In genomic region chr19:48362716-48363499, GRCh38 we compare ENCODE assay signal across 1 cellular context.
TF ChIP-seq lines count a peak whose summit lies in the region.

No MANE protein-coding gene starts in this region.

TF ChIP-seq in K562, 482 proteins besides CTCF, POLR2A, EP300 and RAD21 (continued from another document):
- TF ChIP-seq ZMIZ1 (IDR thresholded peaks at IDR 0.05; ENCODE audit: low read depth in 2 of 2, low read length in 2 of 2), result peak in 1 of 2 experiments; percentile 69; a peak in 1 of 4 replicates
- peak; percentile 94 for TF ChIP-seq TEAD2 (tag; IDR thresholded peaks at IDR 0.05)
- no peak for TF ChIP-seq ZNF133 (CRISPR knock-in tag; IDR thresholded peaks at IDR 0.05)
- TF ChIP-seq, protein P1, sequence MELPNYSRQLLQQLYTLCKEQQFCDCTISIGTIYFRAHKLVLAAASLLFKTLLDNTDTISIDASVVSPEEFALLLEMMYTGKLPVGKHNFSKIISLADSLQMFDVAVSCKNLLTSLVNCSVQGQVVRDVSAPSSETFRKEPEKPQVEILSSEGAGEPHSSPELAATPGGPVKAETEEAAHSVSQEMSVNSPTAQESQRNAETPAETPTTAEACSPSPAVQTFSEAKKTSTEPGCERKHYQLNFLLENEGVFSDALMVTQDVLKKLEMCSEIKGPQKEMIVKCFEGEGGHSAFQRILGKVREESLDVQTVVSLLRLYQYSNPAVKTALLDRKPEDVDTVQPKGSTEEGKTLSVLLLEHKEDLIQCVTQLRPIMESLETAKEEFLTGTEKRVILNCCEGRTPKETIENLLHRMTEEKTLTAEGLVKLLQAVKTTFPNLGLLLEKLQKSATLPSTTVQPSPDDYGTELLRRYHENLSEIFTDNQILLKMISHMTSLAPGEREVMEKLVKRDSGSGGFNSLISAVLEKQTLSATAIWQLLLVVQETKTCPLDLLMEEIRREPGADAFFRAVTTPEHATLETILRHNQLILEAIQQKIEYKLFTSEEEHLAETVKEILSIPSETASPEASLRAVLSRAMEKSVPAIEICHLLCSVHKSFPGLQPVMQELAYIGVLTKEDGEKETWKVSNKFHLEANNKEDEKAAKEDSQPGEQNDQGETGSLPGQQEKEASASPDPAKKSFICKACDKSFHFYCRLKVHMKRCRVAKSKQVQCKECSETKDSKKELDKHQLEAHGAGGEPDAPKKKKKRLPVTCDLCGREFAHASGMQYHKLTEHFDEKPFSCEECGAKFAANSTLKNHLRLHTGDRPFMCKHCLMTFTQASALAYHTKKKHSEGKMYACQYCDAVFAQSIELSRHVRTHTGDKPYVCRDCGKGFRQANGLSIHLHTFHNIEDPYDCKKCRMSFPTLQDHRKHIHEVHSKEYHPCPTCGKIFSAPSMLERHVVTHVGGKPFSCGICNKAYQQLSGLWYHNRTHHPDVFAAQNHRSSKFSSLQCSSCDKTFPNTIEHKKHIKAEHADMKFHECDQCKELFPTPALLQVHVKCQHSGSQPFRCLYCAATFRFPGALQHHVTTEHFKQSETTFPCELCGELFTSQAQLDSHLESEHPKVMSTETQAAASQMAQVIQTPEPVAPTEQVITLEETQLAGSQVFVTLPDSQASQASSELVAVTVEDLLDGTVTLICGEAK (IDR thresholded peaks at IDR 0.05), result no peak
- TF ChIP-seq, protein P1 (CRISPR knock-in tag; IDR thresholded peaks at IDR 0.05), result no peak
- TF ChIP-seq ZNF354B (CRISPR knock-in tag; IDR thresholded peaks at IDR 0.05), result no peak
- TF ChIP-seq DNMT1 (IDR thresholded peaks at IDR 0.05), result no peak
- TF ChIP-seq HMG20A (CRISPR knock-in tag; conservative IDR thresholded peaks at IDR 0.05), result no peak
- no peak for TF ChIP-seq POLR2AphosphoS2 (IDR thresholded peaks at IDR 0.05; ENCODE audit: low read length)
- TF ChIP-seq ZNF785 (CRISPR knock-in tag; IDR thresholded peaks at IDR 0.05), result no peak
- no peak for TF ChIP-seq ZNF41 (CRISPR knock-in tag; conservative IDR thresholded peaks at IDR 0.05)
- no peak for TF ChIP-seq CSDE1 (IDR thresholded peaks at IDR 0.05)
- TF ChIP-seq CREBBP (IDR thresholded peaks at IDR 0.05; ENCODE audit: low read depth, low read length), result no peak
- no peak for TF ChIP-seq TARDBP (IDR thresholded peaks at IDR 0.05)
- no peak for TF ChIP-seq TOE1 (IDR thresholded peaks at IDR 0.05; ENCODE audit: borderline replicate concordance)
- peak; percentile 44; the same call in 1 of the 2 replicates for TF ChIP-seq TOE1 (CRISPR knock-in tag; IDR thresholded peaks at IDR 0.05; ENCODE audit: borderline replicate concordance, low read depth)
- TF ChIP-seq XRCC3 (IDR thresholded peaks at IDR 0.05), result no peak
- TF ChIP-seq PHTF2 (CRISPR knock-in tag; IDR thresholded peaks at IDR 0.05), result no peak
- no peak for TF ChIP-seq SRF (CRISPR knock-in tag; IDR thresholded peaks at IDR 0.05)
- no peak for TF ChIP-seq NR1H2 (CRISPR knock-in tag; IDR thresholded peaks at IDR 0.05)
- TF ChIP-seq MAFK (IDR thresholded peaks at IDR 0.05; ENCODE audit: low read length), result no peak
- TF ChIP-seq, protein P2, sequence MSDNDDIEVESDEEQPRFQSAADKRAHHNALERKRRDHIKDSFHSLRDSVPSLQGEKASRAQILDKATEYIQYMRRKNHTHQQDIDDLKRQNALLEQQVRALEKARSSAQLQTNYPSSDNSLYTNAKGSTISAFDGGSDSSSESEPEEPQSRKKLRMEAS (CRISPR knock-in tag; IDR thresholded peaks at IDR 0.05), result no peak
- TF ChIP-seq, protein P3, sequence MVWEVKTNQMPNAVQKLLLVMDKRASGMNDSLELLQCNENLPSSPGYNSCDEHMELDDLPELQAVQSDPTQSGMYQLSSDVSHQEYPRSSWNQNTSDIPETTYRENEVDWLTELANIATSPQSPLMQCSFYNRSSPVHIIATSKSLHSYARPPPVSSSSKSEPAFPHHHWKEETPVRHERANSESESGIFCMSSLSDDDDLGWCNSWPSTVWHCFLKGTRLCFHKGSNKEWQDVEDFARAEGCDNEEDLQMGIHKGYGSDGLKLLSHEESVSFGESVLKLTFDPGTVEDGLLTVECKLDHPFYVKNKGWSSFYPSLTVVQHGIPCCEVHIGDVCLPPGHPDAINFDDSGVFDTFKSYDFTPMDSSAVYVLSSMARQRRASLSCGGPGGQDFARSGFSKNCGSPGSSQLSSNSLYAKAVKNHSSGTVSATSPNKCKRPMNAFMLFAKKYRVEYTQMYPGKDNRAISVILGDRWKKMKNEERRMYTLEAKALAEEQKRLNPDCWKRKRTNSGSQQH (CRISPR knock-in tag; IDR thresholded peaks at IDR 0.05), result no peak
- TF ChIP-seq STAT6 (CRISPR knock-in tag; IDR thresholded peaks at IDR 0.05), result no peak
- TF ChIP-seq NFRKB (IDR thresholded peaks at IDR 0.05; ENCODE audit: low read depth), result no peak
- no peak; the same call in 1 of the 2 replicates for TF ChIP-seq KLF13 (tag; IDR thresholded peaks at IDR 0.05; ENCODE audit: borderline replicate concordance, low read depth)
- TF ChIP-seq ZNF174 (CRISPR knock-in tag; IDR thresholded peaks at IDR 0.05), result no peak
- TF ChIP-seq HSF4 (CRISPR knock-in tag; IDR thresholded peaks at IDR 0.05; ENCODE audit: borderline replicate concordance), result no peak
- TF ChIP-seq ILK (tag; IDR thresholded peaks at IDR 0.05; ENCODE audit: borderline replicate concordance, low read depth), result no peak
- no peak for TF ChIP-seq SNIP1 (IDR thresholded peaks at IDR 0.05; ENCODE audit: low read depth)
- no peak for TF ChIP-seq PHB2 (IDR thresholded peaks at IDR 0.05; ENCODE audit: low read depth)
- TF ChIP-seq ZKSCAN8 (CRISPR knock-in tag; IDR thresholded peaks at IDR 0.05), result no peak
- 0 out of 2 replicates have a peak, but pooled peaks have one; percentile 53 for TF ChIP-seq SREBF1 (IDR thresholded peaks at IDR 0.05; ENCODE audit: borderline replicate concordance, low read depth, low read length)
- TF ChIP-seq CTBP1 (IDR thresholded peaks at IDR 0.05; ENCODE audit: borderline replicate concordance), result peak; percentile 93
- TF ChIP-seq NFIX (CRISPR knock-in tag; IDR thresholded peaks at IDR 0.05; ENCODE audit: low read depth), result 0 out of 2 replicates have a peak, but pooled peaks have one; percentile 42
- peak; percentile 36; the same call in 1 of the 2 replicates for TF ChIP-seq E2F1 (CRISPR knock-in tag; IDR thresholded peaks at IDR 0.05)
- TF ChIP-seq SNRNP70 (optimal IDR thresholded peaks at IDR 0.05; ENCODE audit: low read depth, low read length), result no peak
- TF ChIP-seq ZNF311 (CRISPR knock-in tag; IDR thresholded peaks at IDR 0.05), result no peak
- TF ChIP-seq PURB (CRISPR knock-in tag; IDR thresholded peaks at IDR 0.05; ENCODE audit: low read depth), result no peak
- TF ChIP-seq ADNP (tag; IDR thresholded peaks at IDR 0.05), result no peak
- no peak for TF ChIP-seq TRIM28 (IDR thresholded peaks at IDR 0.05)
